In genomic region chr11:94820480-94820879, GRCh38 we compare ENCODE assay signal across 28 cellular contexts.
"Had no signal": no experiment of that assay in that cellular context is flagged by ENCODE, and none has a peak within 500 bp of the region (broad histone marks: within the 10 kb centered on the region; RNA-seq: fewer than 3 reads in every experiment).

No MANE protein-coding gene starts in this region.

- FAIRE-seq: colon, endothelial cell of umbilical vein, islet of Langerhans, kidney had no signal

- H3K27ac Mint-ChIP-seq: mesothelial cell of epicardium, naive B cell had no signal

- H3K36me3 Mint-ChIP-seq: naive B cell had no signal

- H3K4me1 Mint-ChIP-seq: mesothelial cell of epicardium, naive B cell had no signal

- H3K9me3 ChIP-seq: esophagus squamous epithelium, gastrocnemius medialis, lower lobe of right lung had no signal

- H3K27me3 ChIP-seq: dorsolateral prefrontal cortex, esophagus squamous epithelium, gastrocnemius medialis, heart right ventricle had no signal

- H3K27ac ChIP-seq: coronary artery, dorsolateral prefrontal cortex, esophagus squamous epithelium, gastrocnemius medialis, heart right ventricle, lower lobe of right lung had no signal

- H3K4me3 Mint-ChIP-seq: mesothelial cell of epicardium, naive B cell had no signal

- H3K27me3 Mint-ChIP-seq: naive B cell had no signal

- H3K4me3 ChIP-seq: coronary artery, dorsolateral prefrontal cortex, esophagus squamous epithelium, gastrocnemius medialis, heart right ventricle, lower lobe of right lung, mucosa of descending colon had no signal

- DNase-seq: dermis blood vessel endothelial cell; dorsolateral prefrontal cortex; effector CD4-positive, alpha-beta T cell; effector memory CD4-positive, alpha-beta T cell; erythroblast; esophagus squamous epithelium; foreskin fibroblast; foreskin melanocyte; gastrocnemius medialis; glutamatergic neuron; head of caudate nucleus; heart right ventricle; hippocampal formation; kidney; kidney glomerular epithelial cell; left colon; left ventricle myocardium superior; lower lobe of right lung; mesenchymal stem cell; mucosa of descending colon; naive B cell had no signal

- ATAC-seq: esophagus mucosa, left colon, left lobe of liver, left ventricle myocardium superior, lower lobe of right lung, mucosa of descending colon had no signal
